Comparison of ENCODE assay signal across 6 cellular contexts in the genomic region with DNA sequence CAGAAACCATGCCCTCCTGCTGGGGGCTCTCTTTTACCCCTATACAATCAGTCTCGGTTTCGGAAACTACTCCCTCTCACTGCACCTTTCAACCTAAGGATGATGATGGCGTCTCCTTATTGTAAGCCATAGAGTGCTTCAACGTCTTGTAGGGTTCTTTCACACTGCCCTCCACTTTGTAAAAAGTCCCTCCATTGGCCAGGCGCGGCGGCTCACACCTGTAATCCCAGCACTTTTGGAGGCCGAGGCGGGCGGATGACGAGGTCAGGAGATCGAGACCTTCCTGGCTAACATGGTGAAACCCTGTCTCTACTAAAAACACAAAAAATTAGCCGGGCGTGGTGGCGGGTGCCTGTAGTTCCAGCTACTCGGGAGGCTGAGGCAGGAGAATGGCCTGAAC. TPM values are rescaled to one million over a fixed set of nuclear protein-coding genes. Genes with fewer than 3 reads are reported as not detected.
"Had no signal": no experiment of that assay in that cellular context is flagged by ENCODE, and none has a peak within 500 bp of the region (broad histone marks: within the 10 kb centered on the region; RNA-seq: fewer than 3 reads in every experiment).

No MANE protein-coding gene starts in this region.

RNA-seq across cellular contexts. Expression of a gene that starts 19.5 kb away (rescaled TPM):
- total RNA-seq: LHCN-M2, MCF 10A, OCI-LY7, PC-3, Right ventricle myocardium inferior, SJCRH30 had no signal

RNA-seq across cellular contexts. Expression of a gene that starts 51.3 kb away (rescaled TPM):
- total RNA-seq: LHCN-M2, MCF 10A, OCI-LY7, PC-3, Right ventricle myocardium inferior, SJCRH30 had no signal

RNA-seq across cellular contexts. Expression of a gene that starts 55.4 kb away (rescaled TPM):
- total RNA-seq: LHCN-M2, OCI-LY7, PC-3, Right ventricle myocardium inferior, SJCRH30 had no signal
